In genomic region chr10:6242089-6242488, GRCh38 we compare ENCODE assay signal across 30 cellular contexts.
"Had no signal": no experiment of that assay in that cellular context is flagged by ENCODE, and none has a peak within 500 bp of the region (broad histone marks: within the 10 kb centered on the region; RNA-seq: fewer than 3 reads in every experiment).

No MANE protein-coding gene starts in this region.

- H3K27ac ChIP-seq: adrenal gland, brain microvascular endothelial cell, left lung, ovary, right lobe of liver, skin epidermis, thyroid gland, upper lobe of right lung, WERI-Rb-1 had no signal

- ATAC-seq: activated CD4-positive, CD25-positive, alpha-beta regulatory T cell treated with anti-CD3 and anti-CD28 coated beads, Interleukin-2, amount 50 U/mL, for 24 hours; activated T-cell treated with anti-CD3 and anti-CD28 coated beads, Interleukin-2, amount 50 U/mL, for 4 hours; effector memory CD8-positive, alpha-beta T cell; left lung; mucosa of descending colon; natural killer cell treated with Interleukin-12 subunit alpha and Interleukin-12 subunit beta and Interleukin-15 and Interleukin-18, amount 100 ng/mL, for 72 hours; right lobe of liver; stimulated activated memory B cell treated with anti-CD40 and anti-IgM and Interleukin-4, amounts not matched to agents 10 μg/mL and 1 μg/mL and 100 μg/mL, for 72 hours; stimulated activated naive CD8-positive, alpha-beta T cell treated with anti-CD3 and anti-CD28 coated beads, Interleukin-15, amount 100 ng/mL, for 72 hours; upper lobe of right lung had no signal

- H3K9me3 Mint-ChIP-seq: activated T-cell treated with anti-CD3 and anti-CD28 coated beads, Interleukin-2, amount 50 U/mL, for 4 hours; activated T-helper 2 cell treated with anti-CD3 and anti-CD28 coated beads, Interferon-gamma antibody, Interleukin-2, Interleukin-4, amounts not matched to agents 10 μg/mL and 5 μg/mL and 100 μg/mL, durations not matched to agents 14 hours and 24 hours and 36 hours; effector memory CD8-positive, alpha-beta T cell; stimulated activated memory B cell treated with anti-CD40 and anti-IgM and Interleukin-4, amounts not matched to agents 10 μg/mL and 1 μg/mL and 100 μg/mL, for 72 hours; stimulated activated naive CD8-positive, alpha-beta T cell treated with anti-CD3 and anti-CD28 coated beads, Interleukin-15, amount 100 ng/mL, for 72 hours had no signal

- H3K36me3 ChIP-seq: adrenal gland, brain microvascular endothelial cell, ovary, right lobe of liver, thyroid gland, upper lobe of right lung, WERI-Rb-1 had no signal

- H3K4me3 ChIP-seq: adrenal gland, ascending aorta, left lung, lung, mucosa of descending colon, ovary, right lobe of liver, skin epidermis, thyroid gland, upper lobe of right lung had no signal

- H3K36me3 Mint-ChIP-seq: natural killer cell treated with Interleukin-12 subunit alpha and Interleukin-12 subunit beta and Interleukin-15 and Interleukin-18, amount 100 ng/mL, for 72 hours had no signal

- H3K4me3 Mint-ChIP-seq: activated naive CD4-positive, alpha-beta T cell treated with anti-CD3 and anti-CD28 coated beads for 36 hours; activated naive CD8-positive, alpha-beta T cell treated with anti-CD3 and anti-CD28 coated beads for 36 hours; activated T-cell treated with anti-CD3 and anti-CD28 coated beads, Interleukin-2, amount 50 U/mL, for 4 hours; effector memory CD8-positive, alpha-beta T cell; natural killer cell treated with Interleukin-12 subunit alpha and Interleukin-12 subunit beta and Interleukin-15 and Interleukin-18, amount 100 ng/mL, for 72 hours; stimulated activated memory B cell treated with anti-CD40 and anti-IgM and Interleukin-4, amounts not matched to agents 10 μg/mL and 1 μg/mL and 100 μg/mL, for 72 hours; stimulated activated naive CD8-positive, alpha-beta T cell treated with anti-CD3 and anti-CD28 coated beads, Interleukin-15, amount 100 ng/mL, for 72 hours had no signal

- H3K27ac Mint-ChIP-seq: activated naive CD4-positive, alpha-beta T cell treated with anti-CD3 and anti-CD28 coated beads for 36 hours; activated naive CD8-positive, alpha-beta T cell treated with anti-CD3 and anti-CD28 coated beads for 36 hours; activated T-helper 2 cell treated with anti-CD3 and anti-CD28 coated beads, Interferon-gamma antibody, Interleukin-2, Interleukin-4, amounts not matched to agents 10 μg/mL and 5 μg/mL and 100 μg/mL, durations not matched to agents 14 hours and 24 hours and 36 hours; progenitor cell of endocrine pancreas; stimulated activated memory B cell treated with anti-CD40 and anti-IgM and Interleukin-4, amounts not matched to agents 10 μg/mL and 1 μg/mL and 100 μg/mL, for 72 hours had no signal

- H3K27me3 Mint-ChIP-seq: activated naive CD8-positive, alpha-beta T cell treated with anti-CD3 and anti-CD28 coated beads for 36 hours; effector memory CD8-positive, alpha-beta T cell; natural killer cell treated with Interleukin-12 subunit alpha and Interleukin-12 subunit beta and Interleukin-15 and Interleukin-18, amount 100 ng/mL, for 72 hours; progenitor cell of endocrine pancreas; stimulated activated memory B cell treated with anti-CD40 and anti-IgM and Interleukin-4, amounts not matched to agents 10 μg/mL and 1 μg/mL and 100 μg/mL, for 72 hours; stimulated activated naive CD8-positive, alpha-beta T cell treated with anti-CD3 and anti-CD28 coated beads, Interleukin-15, amount 100 ng/mL, for 72 hours had no signal

- H3K4me1 ChIP-seq: right lobe of liver, thyroid gland, upper lobe of right lung had no signal

- H3K27me3 ChIP-seq: adrenal gland, ascending aorta, brain microvascular endothelial cell, left lung, ovary, right lobe of liver, thyroid gland, upper lobe of right lung had no signal

- H3K9me3 ChIP-seq: adrenal gland, ascending aorta, left lung, mucosa of descending colon, ovary, right lobe of liver, thyroid gland, upper lobe of right lung had no signal

- DNase-seq: activated CD4-positive, alpha-beta T cell treated with anti-CD3 and anti-CD28 coated beads for 48 hours; activated CD4-positive, alpha-beta T cell treated with anti-CD3 and anti-CD28 coated beads, Interleukin-2, amount 50 U/mL, for 48 hours; activated CD8-positive, alpha-beta memory T cell treated with anti-CD3 and anti-CD28 coated beads, Interleukin-2, amount 50 U/mL, for 48 hours; activated naive CD4-positive, alpha-beta T cell treated with anti-CD3 and anti-CD28 coated beads for 36 hours; activated naive CD8-positive, alpha-beta T cell treated with anti-CD3 and anti-CD28 coated beads for 36 hours; activated T-cell treated with anti-CD3 and anti-CD28 coated beads, Interleukin-2, amount 50 U/mL, for 4 hours; brain microvascular endothelial cell; cortex of kidney; effector memory CD8-positive, alpha-beta T cell; foreskin melanocyte; kidney glomerular epithelial cell; left lung; mucosa of descending colon; ovary; right lobe of liver; stimulated activated CD4-positive, alpha-beta T cell treated with anti-CD3 and anti-CD28 coated beads, Interleukin-4, amount 100 ng/mL, for 24 hours; stimulated activated naive CD8-positive, alpha-beta T cell treated with anti-CD3 and anti-CD28 coated beads, Interleukin-15, amount 100 ng/mL, for 72 hours; T1000; thyroid gland; upper lobe of right lung; WERI-Rb-1 had no signal
